22 cellular contexts compared by ENCODE assay signal in the genomic region with DNA sequence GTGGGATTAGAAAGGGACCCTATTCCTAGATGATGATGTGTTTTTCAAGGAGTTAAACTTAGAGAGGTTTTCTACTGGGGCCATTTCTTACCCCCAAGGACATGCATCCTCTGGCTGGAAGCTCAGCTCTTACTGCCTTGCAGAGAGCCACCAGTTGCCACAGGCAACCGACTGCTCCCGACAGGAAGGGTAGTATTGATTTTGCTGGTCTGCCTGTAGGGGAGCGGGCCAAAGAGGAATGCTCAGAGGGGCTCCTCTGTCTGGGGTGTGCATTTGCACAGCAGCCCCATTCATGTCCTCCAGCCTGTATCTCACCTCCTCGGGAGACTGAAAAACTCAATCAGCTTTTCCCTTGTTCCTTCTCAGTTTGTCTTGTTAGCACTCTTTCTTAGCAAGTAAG.
DNase-seq lines count a peak whose midpoint lies in the region; ATAC-seq and TF ChIP-seq lines count a peak whose summit lies in the region.
"Had no signal": no experiment of that assay in that cellular context is flagged by ENCODE, and none has a peak within 500 bp of the region (broad histone marks: within the 10 kb centered on the region; RNA-seq: fewer than 3 reads in every experiment).

No MANE protein-coding gene starts in this region.

- no peaks in the 10 kb centered on the region for H3K4me1 Mint-ChIP-seq in T-helper 2 cell treated with Interferon-gamma antibody and Interleukin-4, amounts not matched to agents 5 μg/mL and 100 μg/mL, for 36 hours (ENCODE audit: low read depth)

- no peaks in the 10 kb centered on the region for H3K36me3 Mint-ChIP-seq in T-helper 2 cell treated with Interferon-gamma antibody and Interleukin-4, amounts not matched to agents 5 μg/mL and 100 μg/mL, for 36 hours (ENCODE audit: low read depth)
- H3K36me3 Mint-ChIP-seq: naive B cell had no signal

- TF ChIP-seq EP300 in stomach (IDR thresholded peaks at IDR 0.05) = no peak

- H2AFZ ChIP-seq in hepatocyte = no peak overlapping the region
- H2AFZ ChIP-seq: PC-9 had no signal

- H3K79me2 ChIP-seq in hepatocyte = no peaks in the 10 kb centered on the region

- ATAC-seq in HG03565 (IDR thresholded peaks at IDR 0.05; ENCODE audit: unreplicated experiment) = no peak
- ATAC-seq: HCT116 had no signal

- H4K20me1 ChIP-seq in hepatocyte (ENCODE audit: insufficient read depth, poor library complexity, severe bottlenecking) = no peaks in the 10 kb centered on the region

- peak overlapping the region; percentile 59 for H3K27ac ChIP-seq in hepatocyte
- peak overlapping the region in 3 of 5 donors; percentile 5 to 57 (median 40) for H3K27ac ChIP-seq in stomach
- H3K27ac ChIP-seq: PC-9 had no signal

- no peaks in the 10 kb centered on the region for H3K9me3 Mint-ChIP-seq in T-helper 2 cell treated with Interferon-gamma antibody and Interleukin-4, amounts not matched to agents 5 μg/mL and 100 μg/mL, for 36 hours
- H3K9me3 Mint-ChIP-seq: naive B cell had no signal

- H3K27me3 ChIP-seq in hepatocyte = no peaks in the 10 kb centered on the region
- no peaks in the 10 kb centered on the region for H3K27me3 ChIP-seq in stomach
- H3K27me3 ChIP-seq: BE2C, uterus had no signal

- no peak overlapping the region for H3K4me3 ChIP-seq in hepatocyte
- no peak overlapping the region for H3K4me3 ChIP-seq in stomach
- H3K4me3 ChIP-seq: lung, PC-9, skin epidermis, uterus had no signal

- H3K9me3 ChIP-seq in hepatocyte (ENCODE audit: low read depth) (no peaks in the 10 kb centered on the region), stomach (no peaks in the 10 kb centered on the region)
- H3K9me3 ChIP-seq: BE2C, uterus had no signal

- no peak overlapping the region for H3K4me2 ChIP-seq in hepatocyte
- H3K4me2 ChIP-seq: PC-9 had no signal

- DNase-seq in NCI-H345 (lab: John Stamatoyannopoulos, UW) (peak; percentile 21), NCI-H345 treated with DMSO at 0.1 percent for 48 hours (lab: John Stamatoyannopoulos, UW; ENCODE audit: unreplicated experiment) (no peak), NCI-H1694 treated with DMSO at 0.1 percent for 48 hours (lab: John Stamatoyannopoulos, UW) (peak; percentile 59), hepatocyte (ENCODE audit: low spot score) (no peak), stomach (no peak), posterior vena cava (ENCODE audit: low spot score) (no peak)
- no peak for DNase-seq in T-helper 2 cell treated with Interferon-gamma antibody and Interleukin-4, amounts not matched to agents 5 μg/mL and 100 μg/mL, for 36 hours (ENCODE audit: low spot score)
- DNase-seq: activated CD4-positive, alpha-beta T cell treated with anti-CD3 and anti-CD28 coated beads, Interleukin-2, amount 50 U/mL, for 48 hours; activated naive CD4-positive, alpha-beta T cell; activated T-cell treated with anti-CD3 and anti-CD28 coated beads for 4 hours; BE2C; head of caudate nucleus; naive B cell; NCI-H187 treated with DMSO at 0.1 percent for 48 hours; NCI-H526; PC-9; stimulated activated CD4-positive, alpha-beta T cell treated with anti-CD3 and anti-CD28 coated beads, Interleukin-4, amount 100 ng/mL, for 1 hour; uterus had no signal

- 49% methylated on average over 4 of the region's 4 CpGs for WGBS in hepatocyte (ENCODE audit: low lambda C conversion rate, missing lambda C conversion rate)
- 64 to 85% (median 69%) methylated on average over 4 of the region's 4 CpGs for WGBS in stomach, 5 donors

- H3K4me3 Mint-ChIP-seq in T-helper 2 cell treated with Interferon-gamma antibody and Interleukin-4, amounts not matched to agents 5 μg/mL and 100 μg/mL, for 36 hours = no peak overlapping the region
- H3K4me3 Mint-ChIP-seq: naive B cell had no signal

- H3K9me2 ChIP-seq in hepatocyte (replicated peaks; ENCODE audit: insufficient read depth) = peaks cover 4% of the 10 kb centered on the region

- TF ChIP-seq POLR2A in stomach (IDR thresholded peaks at IDR 0.05) = no peak

- TF ChIP-seq CTCF in hepatocyte (IDR thresholded peaks at IDR 0.05; ENCODE audit: poor library complexity) = no peak
- no peak for TF ChIP-seq CTCF in stomach (IDR thresholded peaks at IDR 0.05)

- no peaks in the 10 kb centered on the region for H3K27me3 Mint-ChIP-seq in T-helper 2 cell treated with Interferon-gamma antibody and Interleukin-4, amounts not matched to agents 5 μg/mL and 100 μg/mL, for 36 hours (ENCODE audit: low read depth)
- H3K27me3 Mint-ChIP-seq: naive B cell had no signal

- H3K36me3 ChIP-seq in hepatocyte (replicated peaks; ENCODE audit: insufficient read depth, low read depth) (no peaks in the 10 kb centered on the region), stomach (no peaks in the 10 kb centered on the region)
- H3K36me3 ChIP-seq: BE2C, uterus had no signal

- no peak overlapping the region for H3K27ac Mint-ChIP-seq in T-helper 2 cell treated with Interferon-gamma antibody and Interleukin-4, amounts not matched to agents 5 μg/mL and 100 μg/mL, for 36 hours
- H3K27ac Mint-ChIP-seq: naive B cell had no signal

- peaks cover 6% of the 10 kb centered on the region for H3K4me1 ChIP-seq in hepatocyte (ENCODE audit: insufficient read depth)
- H3K4me1 ChIP-seq in stomach = no peaks in the 10 kb centered on the region
- H3K4me1 ChIP-seq: BE2C, uterus had no signal

- intact Hi-C loops in stomach (cut with DNase I; ENCODE audit: low total_unique reads) = no loop called here
- intact Hi-C loops in posterior vena cava (cut with DNase I) = no loop called here

Comparison
In these comparisons a context has a peak if more than half of its experiments do, and no peak if none do; other contexts are left out.
1. DNase-seq: peak in NCI-H345 (single experiment) and NCI-H1694 treated with DMSO at 0.1 percent for 48 hours (single experiment); none in NCI-H345 treated with DMSO at 0.1 percent for 48 hours (single experiment), hepatocyte (single experiment), stomach (single experiment), T-helper 2 cell treated with Interferon-gamma antibody and Interleukin-4, amounts not matched to agents 5 μg/mL and 100 μg/mL, for 36 hours (single experiment) and posterior vena cava (single experiment).